ENCODE assay signal across 17 cellular contexts in genomic region chr7:13933536-13933935, GRCh38. TPM values are rescaled to one million over a fixed set of nuclear protein-coding genes. Genes with fewer than 3 reads are reported as not detected.
A peak's percentile ranks its signal among the peaks of the same experiment; 100 is the strongest.
DNase-seq lines count a peak whose midpoint lies in the region; ATAC-seq, FAIRE-seq and TF ChIP-seq lines count a peak whose summit lies in the region.
"Had no signal": no experiment of that assay in that cellular context is flagged by ENCODE, and none has a peak within 500 bp of the region (broad histone marks: within the 10 kb centered on the region; RNA-seq: fewer than 3 reads in every experiment).

No MANE protein-coding gene starts in this region.

- peak overlapping the region in 1 of 2 experiments; percentile 19; a peak in 1 of 4 replicates for H4K8ac ChIP-seq in IMR-90 (ENCODE audit: low read depth in 2 of 2, low read length in 2 of 2)
- H4K8ac ChIP-seq in mesendoderm (ENCODE audit: low read depth, low read length): no peak overlapping the region

- H3K27me3 Mint-ChIP-seq in endodermal cell (ENCODE audit: insufficient read depth): no peaks in the 10 kb centered on the region

- 0 out of 2 replicates have a peak overlapping the region, but pooled peaks have one; percentile 35 for H3K14ac ChIP-seq in IMR-90 (replicated peaks; ENCODE audit: low read depth, low read length)

- H3K9me3 ChIP-seq in IMR-90 (ENCODE audit: control insufficient read depth, insufficient read depth, low read length) (no peaks in the 10 kb centered on the region), endodermal cell (ENCODE audit: control insufficient read depth, low read length) (no peaks in the 10 kb centered on the region), small intestine (ENCODE audit: control insufficient read depth, low read depth) (no peaks in the 10 kb centered on the region)
- H3K9me3 ChIP-seq: Caco-2 had no signal

- in situ Hi-C loops in IMR-90 (cut with MboI; ENCODE audit: low sequenced_read_pairs): no loop called here

- no peak overlapping the region for H3K56ac ChIP-seq in IMR-90 (ENCODE audit: extremely low read depth, insufficient read depth, low read length)
- no peak overlapping the region for H3K56ac ChIP-seq in mesendoderm (ENCODE audit: low read length)

- H2BK120ac ChIP-seq in IMR-90 (ENCODE audit: low read depth, low read length) (no peak overlapping the region), mesendoderm (ENCODE audit: low read depth, low read length) (no peak overlapping the region)

- H3K4me2 ChIP-seq in IMR-90 (ENCODE audit: low read depth, low read length) (no peak overlapping the region), mesendoderm (ENCODE audit: low read length) (no peak overlapping the region)
- H3K4me2 ChIP-seq: KMS-11 had no signal

- POLR2A ChIA-PET in IMR-90 (lab: Charles Lee; ENCODE audit: unreplicated experiment): no interaction called here

- DNase-seq in IMR-90 (no peak), endodermal cell (no peak), mesendoderm (no peak), sciatic nerve (ENCODE audit: low spot score) (no peak), midbrain (lab: John Stamatoyannopoulos, UW) (no peak), dermis blood vessel endothelial cell (no peak), small intestine (no peak), AG08395 (ENCODE audit: low spot score) (no peak)
- DNase-seq: AML-193; Caco-2; HFFc6; NCI-H1092 treated with DMSO at 0.1 percent for 48 hours; NCI-H1694 treated with DMSO at 0.1 percent for 48 hours; NCI-H69; NK-92 treated with Interleukin-12 subunit alpha and Interleukin-12 subunit beta, amount 100 ng/mL, for 24 hours had no signal

- no peak for TF ChIP-seq RAD21 in IMR-90 (IDR thresholded peaks at IDR 0.05; ENCODE audit: low read length)

- H4K5ac ChIP-seq in IMR-90 (ENCODE audit: low read depth, low read length) (no peak overlapping the region), mesendoderm (ENCODE audit: low read length) (no peak overlapping the region)

- no peaks in the 10 kb centered on the region for H3K79me2 ChIP-seq in mesendoderm (ENCODE audit: control insufficient read depth, insufficient read depth, low read length)

- no peak for ATAC-seq in IMR-90 (ENCODE audit: low read depth)
- peak; percentile 67 for ATAC-seq in sciatic nerve

- intact Hi-C loops in IMR-90 (cut with micrococcal nuclease) (no loop called here), sciatic nerve (cut with DNase I) (no loop called here)

- peaks cover 2% of the 10 kb centered on the region for H3K4me1 Mint-ChIP-seq in endodermal cell

- H2BK20ac ChIP-seq in IMR-90 (ENCODE audit: low read depth, low read length): no peak overlapping the region

- no peak for TF ChIP-seq CTCF in IMR-90 (conservative IDR thresholded peaks at IDR 0.05; ENCODE audit: low read depth, low read length)
- no peak for TF ChIP-seq CTCF in endodermal cell (conservative IDR thresholded peaks at IDR 0.05)

- no peak overlapping the region for H3K9ac ChIP-seq in IMR-90 (ENCODE audit: low read depth, low read length)
- no peak overlapping the region for H3K9ac ChIP-seq in endodermal cell (ENCODE audit: extremely low read depth, low read length, poor library complexity, severe bottlenecking)
- no peak overlapping the region for H3K9ac ChIP-seq in mesendoderm (ENCODE audit: low read length)
- H3K9ac ChIP-seq: KMS-11 had no signal

- no peak for TF ChIP-seq POLR2A in IMR-90 (IDR thresholded peaks at IDR 0.05; ENCODE audit: low read depth, low read length)

- H3K4me1 ChIP-seq in IMR-90 (ENCODE audit: control insufficient read depth, insufficient read depth, low read length): no peaks in the 10 kb centered on the region
- no peaks in the 10 kb centered on the region for H3K4me1 ChIP-seq in endodermal cell (ENCODE audit: control insufficient read depth, insufficient read depth, low read length)
- no peaks in the 10 kb centered on the region for H3K4me1 ChIP-seq in mesendoderm (ENCODE audit: control insufficient read depth, low read depth, low read length)
- H3K4me1 ChIP-seq in small intestine (ENCODE audit: control insufficient read depth in 2 of 2, insufficient read depth in 1 of 2, low read depth in 1 of 2, low read length in 1 of 2): no peaks in the 10 kb centered on the region
- H3K4me1 ChIP-seq: Caco-2 had no signal

- CTCF ChIA-PET in IMR-90 (lab: Yijun Ruan, JAX): interaction anchor here (0.8 to 1.5 kb wide), 2 partner anchors 11 to 100 kb away, joined by 3 to 5 read pairs; no protein-coding TSS in a partner anchor

- H3K4ac ChIP-seq in IMR-90 (ENCODE audit: low read depth, low read length) (no peak overlapping the region), mesendoderm (ENCODE audit: low read depth, low read length) (no peak overlapping the region)

- H3K36me3 Mint-ChIP-seq in endodermal cell (ENCODE audit: low read depth): peaks cover 20% of the 10 kb centered on the region

- no peak for FAIRE-seq in small intestine (lab: Jason Lieb, UNC)

- no peak overlapping the region for H2BK5ac ChIP-seq in IMR-90 (ENCODE audit: low read depth, low read length, poor library complexity, severe bottlenecking)
- no peak overlapping the region for H2BK5ac ChIP-seq in mesendoderm (ENCODE audit: low read length)

- peak overlapping the region; percentile 25 for H3K27ac Mint-ChIP-seq in endodermal cell
- H3K27ac Mint-ChIP-seq: HFFc6 had no signal

- H4K20me1 ChIP-seq in IMR-90 (ENCODE audit: insufficient read depth, low read length): no peaks in the 10 kb centered on the region

- H3K9me1 ChIP-seq in IMR-90 (ENCODE audit: insufficient read depth, low read length): no peaks in the 10 kb centered on the region

- no peaks in the 10 kb centered on the region for H3K27me3 ChIP-seq in IMR-90 (ENCODE audit: control insufficient read depth, insufficient read depth, low read length)
- no peaks in the 10 kb centered on the region for H3K27me3 ChIP-seq in endodermal cell (ENCODE audit: control insufficient read depth, insufficient read depth, low read length, poor library complexity, severe bottlenecking)
- H3K27me3 ChIP-seq in mesendoderm (ENCODE audit: insufficient read depth, low read length, poor library complexity): no peaks in the 10 kb centered on the region
- no peaks in the 10 kb centered on the region for H3K27me3 ChIP-seq in small intestine (ENCODE audit: control insufficient read depth in 2 of 2, insufficient read depth in 2 of 2, low read length in 2 of 2)

- H3K27ac ChIP-seq in IMR-90 (ENCODE audit: insufficient read depth, low read length) (no peak overlapping the region), endodermal cell (ENCODE audit: low read depth, low read length) (no peak overlapping the region), mesendoderm (ENCODE audit: low read depth, low read length) (no peak overlapping the region), small intestine (ENCODE audit: low read depth in 1 of 2, low read length in 1 of 2) (no peak overlapping the region)
- H3K27ac ChIP-seq: KMS-11, RWPE1 had no signal

- H2AK5ac ChIP-seq in IMR-90 (ENCODE audit: low read depth, low read length): no peak overlapping the region
- H2AK5ac ChIP-seq in mesendoderm (ENCODE audit: low read length): no peak overlapping the region

- H2BK15ac ChIP-seq in IMR-90 (ENCODE audit: low read depth, low read length) (no peak overlapping the region; the same call in 2 of the 3 replicates), mesendoderm (replicated peaks; ENCODE audit: low read depth) (no peak overlapping the region)

- H2AFZ ChIP-seq in IMR-90 (replicated peaks; ENCODE audit: low read length, poor library complexity): no peak overlapping the region

- H3K36me3 ChIP-seq in IMR-90 (ENCODE audit: control insufficient read depth, insufficient read depth, low read length) (peaks cover 5% of the 10 kb centered on the region; the same call in 1 of the 2 replicates), endodermal cell (ENCODE audit: control insufficient read depth, insufficient read depth, low read length) (peaks cover 3% of the 10 kb centered on the region), mesendoderm (ENCODE audit: control insufficient read depth, insufficient read depth, low read length) (peaks cover 3% of the 10 kb centered on the region), small intestine (ENCODE audit: control insufficient read depth in 2 of 2, insufficient read depth in 2 of 2, low read length in 2 of 2) (no peaks in the 10 kb centered on the region)

- H2AK9ac ChIP-seq in IMR-90 (replicated peaks; ENCODE audit: low read depth, low read length, poor library complexity): no peak overlapping the region

- no peak overlapping the region for H4K91ac ChIP-seq in IMR-90 (ENCODE audit: insufficient read depth, low read depth, low read length)

- H3K4me3 ChIP-seq in IMR-90 (ENCODE audit: insufficient read depth, low read depth, low read length) (no peak overlapping the region), endodermal cell (ENCODE audit: low read length) (no peak overlapping the region), mesendoderm (ENCODE audit: low read length) (no peak overlapping the region), small intestine (ENCODE audit: low read depth in 1 of 2, low read length in 2 of 2) (no peak overlapping the region)

- H3K79me1 ChIP-seq in IMR-90 (ENCODE audit: low read depth in 1 of 2, low read length in 2 of 2): no peaks in the 10 kb centered on the region; a peak in 1 of 4 replicates
- no peaks in the 10 kb centered on the region for H3K79me1 ChIP-seq in mesendoderm (ENCODE audit: low read length)

- no TSS peak for BruUV-seq in IMR-90 (replicated peaks; lab: Mats Ljungman, UMichigan)

- dilution Hi-C loops in IMR-90 (cut with HindIII; ENCODE audit: low sequenced_read_pairs, unreplicated experiment): no loop called here

- H3K18ac ChIP-seq in IMR-90 (ENCODE audit: low read depth, low read length): no peak overlapping the region
- H3K18ac ChIP-seq in mesendoderm (ENCODE audit: low read length): peak overlapping the region; percentile 60

- no peaks in the 10 kb centered on the region for H3K9me3 Mint-ChIP-seq in endodermal cell
- H3K9me3 Mint-ChIP-seq: HFFc6 had no signal

- no CpG with 5 or more reads among the region's 5 CpGs for WGBS in IMR-90 (ENCODE audit: extremely low coverage in 2 of 2, insufficient read length in 1 of 2), 2 experiments
- WGBS in endodermal cell (ENCODE audit: insufficient coverage in 1 of 2, insufficient read length in 1 of 2), 2 experiments: 89 to 91% methylated on average over 3 to 5 of the region's 5 CpGs
- no CpG with 5 or more reads among the region's 5 CpGs for WGBS in mesendoderm (ENCODE audit: extremely low coverage, insufficient coverage, low lambda C conversion rate)
- WGBS in small intestine, 3 donors: 71 to 88% (median 84%) methylated on average over 5 of the region's 5 CpGs

- H3K23ac ChIP-seq in IMR-90 (ENCODE audit: low read depth, low read length): no peak overlapping the region
- no peak overlapping the region for H3K23ac ChIP-seq in mesendoderm (ENCODE audit: low read length)

- no peak overlapping the region for H3K4me3 Mint-ChIP-seq in endodermal cell
- H3K4me3 Mint-ChIP-seq: HFFc6 had no signal

RNA-seq across cellular contexts. Expression of gene ETV1, which starts 55.9 kb away (rescaled TPM):
- 17.2 and 21.1 TPM in 2 replicates for total RNA-seq in IMR-90 (2012; rRNA removed)
- 8.6 and 11.9 TPM in 2 replicates for polyA plus RNA-seq in IMR-90 (2012; rRNA removed)
- polyA plus RNA-seq in IMR-90 (2012; cell fraction: cytosol; rRNA removed): 3.8 and 7.2 TPM in 2 replicates
- 7.0 and 10.1 TPM in 2 replicates for polyA plus RNA-seq in IMR-90 (2012; cell fraction: nucleus; rRNA removed; ENCODE audit: low replicate concordance)
- total RNA-seq in endodermal cell: 10 to 100 TPM; 15.8 to 31.2 TPM
- polyA plus RNA-seq in endodermal cell (2013, experiment 1 of 2): 43.7 TPM
- 49.3 TPM for polyA plus RNA-seq in endodermal cell (2013, experiment 2 of 2)
- polyA plus RNA-seq in mesendoderm (2013, experiment 1 of 2): 51.1 TPM
- polyA plus RNA-seq in mesendoderm (2013, experiment 2 of 2): 52.7 TPM
- 45.3 TPM for total RNA-seq in sciatic nerve
- 5.6 and 10.4 TPM in 2 replicates for total RNA-seq in dermis blood vessel endothelial cell
- polyA plus RNA-seq in small intestine: 1 to 10 TPM in 1 of 3 donors, under 1 TPM in 2; under 0.01 to 3.5 (median 0.27) TPM
